Comparison of ENCODE assay signal across 9 cellular contexts in the genomic region with DNA sequence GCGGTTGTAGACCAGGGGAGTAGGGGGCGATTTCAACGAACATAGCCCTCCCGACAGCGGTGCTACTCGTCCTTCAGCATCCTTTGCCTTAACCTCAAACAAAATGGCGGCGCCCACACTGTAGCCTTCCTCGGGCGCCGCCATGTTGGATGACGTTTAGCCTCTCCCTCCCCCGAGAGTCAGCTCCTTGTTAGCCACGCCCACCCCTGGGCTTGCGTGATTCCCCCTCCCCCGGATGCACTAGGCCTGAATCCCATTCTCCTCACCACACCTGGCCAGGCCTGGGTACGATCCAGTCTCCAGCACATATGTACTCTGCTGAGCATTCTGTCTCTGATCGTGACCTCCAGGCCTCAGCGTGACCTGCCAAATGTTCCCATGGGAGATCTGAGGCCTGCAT. TPM values are rescaled to one million over a fixed set of nuclear protein-coding genes. Genes with fewer than 3 reads are reported as not detected.
DNase-seq lines count a peak whose midpoint lies in the region; TF ChIP-seq lines count a peak whose summit lies in the region.
"Had no signal": no experiment of that assay in that cellular context is flagged by ENCODE, and none has a peak within 500 bp of the region (broad histone marks: within the 10 kb centered on the region; RNA-seq: fewer than 3 reads in every experiment).

No MANE protein-coding gene starts in this region.

- no peaks in the 10 kb centered on the region for H3K27me3 Mint-ChIP-seq in mesothelial cell of epicardium (ENCODE audit: low read depth)
- H3K27me3 Mint-ChIP-seq in type B pancreatic cell, result no peaks in the 10 kb centered on the region
- H3K27me3 Mint-ChIP-seq: activated CD4-positive, alpha-beta T cell treated with anti-CD3 and anti-CD28 coated beads for 36 hours had no signal

- H3K9me3 Mint-ChIP-seq in mesothelial cell of epicardium, result peaks cover 22% of the 10 kb centered on the region
- peaks cover 5% of the 10 kb centered on the region for H3K9me3 Mint-ChIP-seq in type B pancreatic cell

- TF ChIP-seq CTCF in mesothelial cell of epicardium (IDR thresholded peaks at IDR 0.05; ENCODE audit: unreplicated experiment), result no peak
- TF ChIP-seq CTCF in type B pancreatic cell (conservative IDR thresholded peaks at IDR 0.05), result no peak

- no peaks in the 10 kb centered on the region for H3K36me3 Mint-ChIP-seq in mesothelial cell of epicardium
- peaks cover 4% of the 10 kb centered on the region for H3K36me3 Mint-ChIP-seq in type B pancreatic cell

- peak; percentile 3 for DNase-seq in NCI-H1105 treated with DMSO at 0.1 percent for 48 hours (lab: John Stamatoyannopoulos, UW)
- no peak for DNase-seq in NCI-H1105 (lab: John Stamatoyannopoulos, UW)
- DNase-seq in fibroblast of peridontal ligament (ENCODE audit: extremely low read depth), result peak; percentile 25
- peak; percentile 68 to 74 for DNase-seq in mesothelial cell of epicardium (ENCODE audit: low spot score in 2 of 2, unreplicated experiment in 2 of 2)
- DNase-seq in type B pancreatic cell (ENCODE audit: extremely low spot score, unreplicated experiment), result peak; percentile 79
- no peak for DNase-seq in NCI-H510A (lab: John Stamatoyannopoulos, UW)
- no peak for DNase-seq in activated CD4-positive, alpha-beta T cell treated with anti-CD3 and anti-CD28 coated beads, Interleukin-2, amount 50 U/mL, for 1 hour
- DNase-seq in DMS114 treated with DMSO at 0.1 percent for 48 hours (lab: John Stamatoyannopoulos, UW; ENCODE audit: unreplicated experiment), result no peak
- DNase-seq: activated CD4-positive, alpha-beta T cell treated with anti-CD3 and anti-CD28 coated beads for 36 hours had no signal

- H3K4me1 Mint-ChIP-seq in mesothelial cell of epicardium (peaks cover 8% of the 10 kb centered on the region), type B pancreatic cell (ENCODE audit: unreplicated experiment) (peaks cover 11% of the 10 kb centered on the region)
- H3K4me1 Mint-ChIP-seq: activated CD4-positive, alpha-beta T cell treated with anti-CD3 and anti-CD28 coated beads for 36 hours had no signal

- H3K27ac Mint-ChIP-seq in mesothelial cell of epicardium, result peak overlapping the region; percentile 94
- H3K27ac Mint-ChIP-seq in type B pancreatic cell, result peak overlapping the region; percentile 80
- H3K27ac Mint-ChIP-seq: activated CD4-positive, alpha-beta T cell treated with anti-CD3 and anti-CD28 coated beads for 36 hours had no signal

- H3K4me3 Mint-ChIP-seq in mesothelial cell of epicardium, result peak overlapping the region; percentile 46
- peak overlapping the region; percentile 63 for H3K4me3 Mint-ChIP-seq in type B pancreatic cell
- H3K4me3 Mint-ChIP-seq: activated CD4-positive, alpha-beta T cell treated with anti-CD3 and anti-CD28 coated beads for 36 hours had no signal

RNA-seq across cellular contexts. Expression of gene ZNF157, which starts 49.0 kb away (rescaled TPM):
- total RNA-seq in mesothelial cell of epicardium (0.68 to 1.1 TPM (median 0.69 TPM) in 3 replicates), type B pancreatic cell (ENCODE audit: low replicate concordance) (0.14 and 0.58 TPM in 2 replicates)

Comparison
In these comparisons a context has a peak if more than half of its experiments do, and no peak if none do; other contexts are left out.
1. DNase-seq: peak in NCI-H1105 treated with DMSO at 0.1 percent for 48 hours (single experiment), fibroblast of peridontal ligament (single experiment), mesothelial cell of epicardium (2 of 2) and type B pancreatic cell (single experiment); none in NCI-H1105 (single experiment), NCI-H510A (single experiment), activated CD4-positive, alpha-beta T cell treated with anti-CD3 and anti-CD28 coated beads, Interleukin-2, amount 50 U/mL, for 1 hour (single experiment) and DMS114 treated with DMSO at 0.1 percent for 48 hours (single experiment).